In the genomic region with DNA sequence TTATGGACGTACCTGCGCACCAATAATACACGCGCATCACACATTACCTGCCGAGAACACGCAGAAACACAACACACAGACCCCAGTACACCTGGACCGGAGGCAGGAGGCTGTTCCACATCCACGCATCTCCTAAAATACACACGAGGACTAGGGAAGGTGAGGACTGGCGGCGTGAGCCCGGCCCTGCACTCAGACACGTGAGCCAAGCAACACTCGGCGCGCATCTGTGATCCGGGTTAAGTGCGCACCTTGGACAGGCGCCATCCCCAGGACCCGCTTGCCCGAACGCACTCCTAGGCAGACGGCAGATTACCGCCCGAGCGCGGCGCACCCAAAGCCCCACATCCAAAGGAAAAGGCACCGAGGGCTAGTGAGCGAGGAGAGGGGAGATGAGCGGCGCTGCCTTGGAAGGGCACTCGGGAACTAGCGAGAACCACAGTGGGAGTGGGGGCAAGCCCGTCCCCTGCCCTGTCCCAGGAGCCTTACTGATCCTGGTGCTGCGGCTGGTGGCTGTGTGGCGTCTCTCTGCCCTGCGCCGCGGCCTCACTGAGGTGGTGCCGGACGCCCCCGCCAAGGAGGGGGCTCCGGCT, we compare ENCODE assay signal across 8 cellular contexts. TPM values are rescaled to one million over a fixed set of nuclear protein-coding genes. Genes with fewer than 3 reads are reported as not detected.
DNase-seq lines count a peak whose midpoint lies in the region; ATAC-seq and TF ChIP-seq lines count a peak whose summit lies in the region.

No MANE protein-coding gene starts in this region.

- H3K9me3 Mint-ChIP-seq in GM23338: peaks cover 20% of the 10 kb centered on the region

- no peaks in the 10 kb centered on the region for H3F3A ChIP-seq in GM23338 (replicated peaks; ENCODE audit: low read depth)

- H3K4me1 ChIP-seq in GM23338 (ENCODE audit: insufficient read depth): no peaks in the 10 kb centered on the region
- peaks cover 14 to 16% of the 10 kb centered on the region in 2 donors for H3K4me1 ChIP-seq in adrenal gland (replicated peaks in 1 of 2)
- no peaks in the 10 kb centered on the region for H3K4me1 ChIP-seq in iPS DF 6.9 (ENCODE audit: control insufficient read depth, insufficient read depth, low read length)

- H3K9me2 ChIP-seq in GM23338 (ENCODE audit: insufficient read depth): peaks cover 5% of the 10 kb centered on the region; the same call in 1 of the 2 replicates

- no peaks in the 10 kb centered on the region for H3K36me3 ChIP-seq in GM23338 (ENCODE audit: insufficient read depth)
- H3K36me3 ChIP-seq in adrenal gland (replicated peaks in 1 of 2): no peaks in the 10 kb centered on the region
- H3K36me3 ChIP-seq in iPS DF 6.9 (ENCODE audit: control insufficient read depth, insufficient read depth, low read length): no peaks in the 10 kb centered on the region

- H2AFZ ChIP-seq in GM23338: peak overlapping the region; percentile 99

- H3K4me3 Mint-ChIP-seq in GM23338: peak overlapping the region; percentile 81

- peaks cover 51% of the 10 kb centered on the region for H3K27me3 ChIP-seq in GM23338 (ENCODE audit: insufficient read depth)
- no peaks in the 10 kb centered on the region for H3K27me3 ChIP-seq in adrenal gland
- H3K27me3 ChIP-seq in iPS DF 6.9 (ENCODE audit: control insufficient read depth, insufficient read depth, low read length): peaks cover 6% of the 10 kb centered on the region; the same call in 1 of the 2 replicates

- intact Hi-C loops in adrenal gland (cut with DNase I): no loop called here

- H3K79me2 ChIP-seq in GM23338 (replicated peaks; ENCODE audit: insufficient read depth): peaks cover 5% of the 10 kb centered on the region; the same call in 1 of the 2 replicates

- H3K9me3 ChIP-seq in adrenal gland (replicated peaks in 1 of 3) (no peaks in the 10 kb centered on the region), iPS DF 6.9 (ENCODE audit: control insufficient read depth, insufficient read depth, low read length) (no peaks in the 10 kb centered on the region)

- peaks cover 11% of the 10 kb centered on the region for H3K4me1 Mint-ChIP-seq in GM23338

- 4 to 42% (median 7%) methylated on average over 4 to 44 of the region's 44 CpGs for WGBS in adrenal gland, 4 donors
- WGBS in iPS DF 6.9 (ENCODE audit: insufficient coverage, insufficient read length): no CpG with 5 or more reads among the region's 44 CpGs

- peak; percentile 25 for DNase-seq in ELR (ENCODE audit: low read depth)
- DNase-seq in GM23338 (ENCODE audit: low spot score): peak; percentile 77
- peak; percentile 27 for DNase-seq in NCI-H2196 treated with DMSO at 0.1 percent for 48 hours (lab: John Stamatoyannopoulos, UW; ENCODE audit: unreplicated experiment)
- peak in 6 of 7 donors; percentile 18 to 75 (median 40) for DNase-seq in adrenal gland
- no peak for DNase-seq in iPS DF 6.9 (ENCODE audit: low read depth, low spot score)
- DNase-seq in retinal pigment epithelial cell (ENCODE audit: low read depth): no peak
- DNase-seq in NCI-H226: no peak
- no peak for DNase-seq in AML-193 (lab: John Stamatoyannopoulos, UW)

- H3K27me3 Mint-ChIP-seq in GM23338 (ENCODE audit: insufficient read depth, low read depth, poor library complexity): peaks cover 46% of the 10 kb centered on the region

- peaks cover 9% of the 10 kb centered on the region for H3K36me3 Mint-ChIP-seq in GM23338 (ENCODE audit: low read depth)

- peak overlapping the region; percentile 92 for H3K4me2 ChIP-seq in GM23338

- ATAC-seq in GM23338: peak; percentile 82

- H3K27ac Mint-ChIP-seq in GM23338: no peak overlapping the region

- H3K4me3 ChIP-seq in GM23338: peak overlapping the region; percentile 82
- peak overlapping the region in 2 of 4 donors; percentile 37 to 58 for H3K4me3 ChIP-seq in adrenal gland
- H3K4me3 ChIP-seq in iPS DF 6.9 (ENCODE audit: low read length): peak overlapping the region; percentile 59; the same call in 1 of the 2 replicates
- peak overlapping the region; percentile 58 for H3K4me3 ChIP-seq in retinal pigment epithelial cell (ENCODE audit: low read length)

- TF ChIP-seq POLR2A in adrenal gland (IDR thresholded peaks at IDR 0.05): no peak

- peaks cover 8% of the 10 kb centered on the region; the same call in 1 of the 2 replicates for H4K20me1 ChIP-seq in GM23338 (replicated peaks; ENCODE audit: insufficient read depth)

- no peak overlapping the region for H3K27ac ChIP-seq in GM23338 (ENCODE audit: low read depth)
- H3K27ac ChIP-seq in adrenal gland: peak overlapping the region in 1 of 5 donors; percentile 52
- no peak overlapping the region for H3K27ac ChIP-seq in iPS DF 6.9 (ENCODE audit: low read length)

- no peak for TF ChIP-seq CTCF in GM23338 (conservative IDR thresholded peaks at IDR 0.05; ENCODE audit: low read depth in 2 of 2)
- TF ChIP-seq CTCF in adrenal gland (IDR thresholded peaks at IDR 0.05): no peak
- TF ChIP-seq CTCF in retinal pigment epithelial cell (conservative IDR thresholded peaks at IDR 0.05; ENCODE audit: low read depth, low read length): no peak

TF ChIP-seq in GM23338, 12 proteins besides CTCF, POLR2A, EP300 and RAD21 (continues in another document):
- TF ChIP-seq STAT1 (IDR thresholded peaks at IDR 0.05; ENCODE audit: unreplicated experiment) (no peak), POLR2AphosphoS5 (IDR thresholded peaks at IDR 0.05; ENCODE audit: low read depth) (no peak), EZH2phosphoT487 (IDR thresholded peaks at IDR 0.05; ENCODE audit: unreplicated experiment) (no peak), CREB1 (CRISPR knock-in tag; IDR thresholded peaks at IDR 0.05; ENCODE audit: low read depth) (peak; percentile 52), JUNB (IDR thresholded peaks at IDR 0.05; ENCODE audit: unreplicated experiment) (no peak), NANOG (IDR thresholded peaks at IDR 0.05; ENCODE audit: borderline replicate concordance) (no peak), ZNF331 (CRISPR knock-in tag; IDR thresholded peaks at IDR 0.05; ENCODE audit: low read depth) (no peak), EZH2 (IDR thresholded peaks at IDR 0.05; ENCODE audit: low read depth, unreplicated experiment) (peak; percentile 38), ZNF114 (CRISPR knock-in tag; IDR thresholded peaks at IDR 0.05) (no peak)
- TF ChIP-seq, protein P1, sequence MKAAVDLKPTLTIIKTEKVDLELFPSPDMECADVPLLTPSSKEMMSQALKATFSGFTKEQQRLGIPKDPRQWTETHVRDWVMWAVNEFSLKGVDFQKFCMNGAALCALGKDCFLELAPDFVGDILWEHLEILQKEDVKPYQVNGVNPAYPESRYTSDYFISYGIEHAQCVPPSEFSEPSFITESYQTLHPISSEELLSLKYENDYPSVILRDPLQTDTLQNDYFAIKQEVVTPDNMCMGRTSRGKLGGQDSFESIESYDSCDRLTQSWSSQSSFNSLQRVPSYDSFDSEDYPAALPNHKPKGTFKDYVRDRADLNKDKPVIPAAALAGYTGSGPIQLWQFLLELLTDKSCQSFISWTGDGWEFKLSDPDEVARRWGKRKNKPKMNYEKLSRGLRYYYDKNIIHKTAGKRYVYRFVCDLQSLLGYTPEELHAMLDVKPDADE (IDR thresholded peaks at IDR 0.05): no peak
- TF ChIP-seq, protein P2, sequence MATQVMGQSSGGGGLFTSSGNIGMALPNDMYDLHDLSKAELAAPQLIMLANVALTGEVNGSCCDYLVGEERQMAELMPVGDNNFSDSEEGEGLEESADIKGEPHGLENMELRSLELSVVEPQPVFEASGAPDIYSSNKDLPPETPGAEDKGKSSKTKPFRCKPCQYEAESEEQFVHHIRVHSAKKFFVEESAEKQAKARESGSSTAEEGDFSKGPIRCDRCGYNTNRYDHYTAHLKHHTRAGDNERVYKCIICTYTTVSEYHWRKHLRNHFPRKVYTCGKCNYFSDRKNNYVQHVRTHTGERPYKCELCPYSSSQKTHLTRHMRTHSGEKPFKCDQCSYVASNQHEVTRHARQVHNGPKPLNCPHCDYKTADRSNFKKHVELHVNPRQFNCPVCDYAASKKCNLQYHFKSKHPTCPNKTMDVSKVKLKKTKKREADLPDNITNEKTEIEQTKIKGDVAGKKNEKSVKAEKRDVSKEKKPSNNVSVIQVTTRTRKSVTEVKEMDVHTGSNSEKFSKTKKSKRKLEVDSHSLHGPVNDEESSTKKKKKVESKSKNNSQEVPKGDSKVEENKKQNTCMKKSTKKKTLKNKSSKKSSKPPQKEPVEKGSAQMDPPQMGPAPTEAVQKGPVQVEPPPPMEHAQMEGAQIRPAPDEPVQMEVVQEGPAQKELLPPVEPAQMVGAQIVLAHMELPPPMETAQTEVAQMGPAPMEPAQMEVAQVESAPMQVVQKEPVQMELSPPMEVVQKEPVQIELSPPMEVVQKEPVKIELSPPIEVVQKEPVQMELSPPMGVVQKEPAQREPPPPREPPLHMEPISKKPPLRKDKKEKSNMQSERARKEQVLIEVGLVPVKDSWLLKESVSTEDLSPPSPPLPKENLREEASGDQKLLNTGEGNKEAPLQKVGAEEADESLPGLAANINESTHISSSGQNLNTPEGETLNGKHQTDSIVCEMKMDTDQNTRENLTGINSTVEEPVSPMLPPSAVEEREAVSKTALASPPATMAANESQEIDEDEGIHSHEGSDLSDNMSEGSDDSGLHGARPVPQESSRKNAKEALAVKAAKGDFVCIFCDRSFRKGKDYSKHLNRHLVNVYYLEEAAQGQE (IDR thresholded peaks at IDR 0.05; ENCODE audit: unreplicated experiment): peak; percentile 50

RNA-seq across cellular contexts. Expression of a gene that starts 0.4 kb away (rescaled TPM):
- total RNA-seq in GM23338 (2014; rRNA removed; shearing (Covaris generic)): 24.5 and 31.6 TPM in 2 replicates
- polyA plus RNA-seq in GM23338 (2016; fragmentation: Nextera tagmentation; extraction: Ambion mirVana): 11.2 and 12.2 TPM in 2 replicates
- total RNA-seq in adrenal gland: 1 to 10 TPM in 5 of 8 donors, under 1 TPM in 2, not detected in 1; 0.68 to 3.3 (median 1.1) TPM
- polyA plus RNA-seq in adrenal gland: 1 to 10 TPM; 1.5 to 5.3 (median 1.6) TPM

RNA-seq across cellular contexts. Expression of a gene that starts 19.2 kb away (rescaled TPM):
- 2.6 and 3.1 TPM in 2 replicates for total RNA-seq in GM23338 (2014; rRNA removed; shearing (Covaris generic))
- 2.1 and 2.3 TPM in 2 replicates for polyA plus RNA-seq in GM23338 (2016; fragmentation: Nextera tagmentation; extraction: Ambion mirVana)
- total RNA-seq in adrenal gland: 1 to 10 TPM; 2.8 to 6.2 (median 5.2) TPM
- 1 to 10 TPM; 2.5 to 5.6 (median 3.2) TPM for polyA plus RNA-seq in adrenal gland

RNA-seq across cellular contexts. Expression of a gene that starts 33.1 kb away (rescaled TPM):
- not detected in 2 replicates for total RNA-seq in GM23338 (2014; rRNA removed; shearing (Covaris generic))
- 0.29 and 0.47 TPM in 2 replicates for polyA plus RNA-seq in GM23338 (2016; fragmentation: Nextera tagmentation; extraction: Ambion mirVana)
- 1 to 10 TPM in 1 of 8 donors, under 1 TPM in 3, not detected in 4; 0.32 to 1.6 (median 0.39) TPM for total RNA-seq in adrenal gland
- under 1 TPM; 0.08 to 0.24 (median 0.17) TPM for polyA plus RNA-seq in adrenal gland

RNA-seq across cellular contexts. Expression of a gene that starts 34.1 kb away (rescaled TPM):
- 13.1 and 16.8 TPM in 2 replicates for total RNA-seq in GM23338 (2014; rRNA removed; shearing (Covaris generic))
- polyA plus RNA-seq in GM23338 (2016; fragmentation: Nextera tagmentation; extraction: Ambion mirVana): 4.3 and 9.2 TPM in 2 replicates
- 10 to 100 TPM in 7 of 8 donors, 1 to 10 TPM in 1; 9.6 to 41.5 (median 26.2) TPM for total RNA-seq in adrenal gland
- 10 to 100 TPM in 2 of 3 donors, 1 to 10 TPM in 1; 7.6 to 20.9 (median 11.3) TPM for polyA plus RNA-seq in adrenal gland

RNA-seq across cellular contexts. Expression of a gene that starts 38.3 kb away (rescaled TPM):
- 54.3 and 54.8 TPM in 2 replicates for total RNA-seq in GM23338 (2014; rRNA removed; shearing (Covaris generic))
- polyA plus RNA-seq in GM23338 (2016; fragmentation: Nextera tagmentation; extraction: Ambion mirVana) (22.7 and 28.7 TPM in 2 replicates), adrenal gland (1 to 10 TPM; 4.6 to 5.6 (median 5.3) TPM)
- 1 to 10 TPM; 5.9 to 8.5 (median 7.0) TPM for total RNA-seq in adrenal gland

Comparison
In these comparisons a context has a peak if more than half of its experiments do, and no peak if none do; other contexts are left out.
1. DNase-seq: peak in ELR (single experiment), GM23338 (single experiment), NCI-H2196 treated with DMSO at 0.1 percent for 48 hours (single experiment) and adrenal gland (6 of 7); none in iPS DF 6.9 (single experiment), retinal pigment epithelial cell (single experiment), NCI-H226 (single experiment) and AML-193 (0 of 2).